ENCODE assay signal across 12 cellular contexts in the genomic region with DNA sequence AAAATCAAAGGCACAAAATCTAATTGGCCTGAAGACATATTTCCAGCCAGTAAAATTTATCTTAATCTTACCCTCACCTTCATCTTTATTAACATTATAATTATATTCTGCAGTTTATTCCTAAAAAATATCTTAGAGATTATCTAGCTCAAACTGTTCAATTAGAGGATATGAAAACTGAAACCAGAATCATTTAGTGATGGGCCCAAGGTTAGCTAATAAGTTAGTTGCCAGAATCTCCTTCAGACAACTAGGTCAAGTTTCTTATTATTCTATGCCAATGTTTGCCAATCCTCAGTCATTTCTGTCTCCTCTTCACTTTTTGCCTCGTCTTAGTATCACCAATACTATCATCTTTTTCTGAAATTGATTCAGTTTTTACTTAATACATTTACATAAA.
"Had no signal": no experiment of that assay in that cellular context is flagged by ENCODE, and none has a peak within 500 bp of the region (broad histone marks: within the 10 kb centered on the region; RNA-seq: fewer than 3 reads in every experiment).

No MANE protein-coding gene starts in this region.

- H3K27ac ChIP-seq: dorsolateral prefrontal cortex, left ventricle myocardium inferior, lower lobe of right lung, neutrophil, skin epidermis, spleen, testis, tibial nerve, upper lobe of left lung had no signal

- ATAC-seq: natural killer cell treated with Interleukin-12 subunit alpha and Interleukin-12 subunit beta and Interleukin-15 and Interleukin-18, amount 100 ng/mL, for 72 hours; stimulated activated memory B cell treated with anti-CD40 and anti-IgM and Interleukin-4, amounts not matched to agents 10 μg/mL and 1 μg/mL and 100 μg/mL, for 72 hours; stimulated activated naive CD8-positive, alpha-beta T cell treated with anti-CD3 and anti-CD28 coated beads, Interleukin-15, Interleukin-2, amounts not matched to agents 100 U/mL and 50 U/mL, for 24 hours had no signal
